In the genomic region with DNA sequence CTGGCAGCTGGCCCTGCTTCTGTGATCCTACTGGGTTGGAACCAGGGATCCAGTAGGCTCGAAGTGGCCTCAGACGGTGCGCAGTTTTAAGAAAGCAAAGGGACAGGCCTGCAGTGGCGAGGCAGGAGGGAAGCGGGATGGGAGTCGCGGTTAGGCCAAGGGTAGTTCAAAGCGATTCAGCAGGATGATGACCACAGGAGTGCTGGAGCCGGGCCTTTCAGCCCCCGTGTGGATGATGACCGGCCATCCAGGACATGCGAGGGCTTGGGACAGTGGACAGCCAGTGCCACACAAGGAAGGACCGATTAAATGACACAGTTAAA, we compare ENCODE assay signal across 1 cellular context.
A peak's percentile ranks its signal among the peaks of the same experiment; 100 is the strongest.
TF ChIP-seq lines count a peak whose summit lies in the region.

No MANE protein-coding gene starts in this region.

TF ChIP-seq in HepG2, 621 proteins besides CTCF, POLR2A, EP300 and RAD21 (continued from another document and continues in another):
- TF ChIP-seq, protein P1, sequence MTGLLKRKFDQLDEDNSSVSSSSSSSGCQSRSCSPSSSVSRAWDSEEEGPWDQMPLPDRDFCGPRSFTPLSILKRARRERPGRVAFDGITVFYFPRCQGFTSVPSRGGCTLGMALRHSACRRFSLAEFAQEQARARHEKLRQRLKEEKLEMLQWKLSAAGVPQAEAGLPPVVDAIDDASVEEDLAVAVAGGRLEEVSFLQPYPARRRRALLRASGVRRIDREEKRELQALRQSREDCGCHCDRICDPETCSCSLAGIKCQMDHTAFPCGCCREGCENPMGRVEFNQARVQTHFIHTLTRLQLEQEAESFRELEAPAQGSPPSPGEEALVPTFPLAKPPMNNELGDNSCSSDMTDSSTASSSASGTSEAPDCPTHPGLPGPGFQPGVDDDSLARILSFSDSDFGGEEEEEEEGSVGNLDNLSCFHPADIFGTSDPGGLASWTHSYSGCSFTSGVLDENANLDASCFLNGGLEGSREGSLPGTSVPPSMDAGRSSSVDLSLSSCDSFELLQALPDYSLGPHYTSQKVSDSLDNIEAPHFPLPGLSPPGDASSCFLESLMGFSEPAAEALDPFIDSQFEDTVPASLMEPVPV (CRISPR knock-in tag; IDR thresholded peaks at IDR 0.05) = no peak
- no peak for TF ChIP-seq KMT2A (CRISPR knock-in tag; IDR thresholded peaks at IDR 0.05)
- no peak for TF ChIP-seq ESRRA (CRISPR knock-in tag; IDR thresholded peaks at IDR 0.05; ENCODE audit: low read depth)
- no peak for TF ChIP-seq THAP11 (CRISPR knock-in tag; IDR thresholded peaks at IDR 0.05)
- no peak for TF ChIP-seq ARNTL (CRISPR knock-in tag; IDR thresholded peaks at IDR 0.05)
- TF ChIP-seq EEA1 (CRISPR knock-in tag; IDR thresholded peaks at IDR 0.05; ENCODE audit: borderline replicate concordance) = no peak
- TF ChIP-seq ZNF788 (CRISPR knock-in tag; IDR thresholded peaks at IDR 0.05; ENCODE audit: borderline replicate concordance) = 0 out of 2 replicates have a peak, but pooled peaks have one; percentile 8
- TF ChIP-seq ZNF350 (CRISPR knock-in tag; IDR thresholded peaks at IDR 0.05; ENCODE audit: borderline replicate concordance, low read depth) = no peak
- TF ChIP-seq, protein P2, sequence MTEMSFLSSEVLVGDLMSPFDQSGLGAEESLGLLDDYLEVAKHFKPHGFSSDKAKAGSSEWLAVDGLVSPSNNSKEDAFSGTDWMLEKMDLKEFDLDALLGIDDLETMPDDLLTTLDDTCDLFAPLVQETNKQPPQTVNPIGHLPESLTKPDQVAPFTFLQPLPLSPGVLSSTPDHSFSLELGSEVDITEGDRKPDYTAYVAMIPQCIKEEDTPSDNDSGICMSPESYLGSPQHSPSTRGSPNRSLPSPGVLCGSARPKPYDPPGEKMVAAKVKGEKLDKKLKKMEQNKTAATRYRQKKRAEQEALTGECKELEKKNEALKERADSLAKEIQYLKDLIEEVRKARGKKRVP (CRISPR knock-in tag; IDR thresholded peaks at IDR 0.05) = no peak
- no peak for TF ChIP-seq MEF2D (CRISPR knock-in tag; IDR thresholded peaks at IDR 0.05)
- TF ChIP-seq ZNF24 (IDR thresholded peaks at IDR 0.05) = no peak
- no peak for TF ChIP-seq TAF1 (CRISPR knock-in tag; IDR thresholded peaks at IDR 0.05)
- TF ChIP-seq ZNF567 (CRISPR knock-in tag; IDR thresholded peaks at IDR 0.05; ENCODE audit: borderline replicate concordance) = no peak
- TF ChIP-seq PCBP2 (optimal IDR thresholded peaks at IDR 0.05; ENCODE audit: low read depth, low read length, poor library complexity, severe bottlenecking) = no peak
- TF ChIP-seq ZFX (CRISPR knock-in tag; IDR thresholded peaks at IDR 0.05; ENCODE audit: low read depth) = peak; percentile 77; the same call in 1 of the 2 replicates
- no peak for TF ChIP-seq ZFP1 (CRISPR knock-in tag; IDR thresholded peaks at IDR 0.05)
- TF ChIP-seq PLRG1 (conservative IDR thresholded peaks at IDR 0.05) = no peak
- no peak for TF ChIP-seq MYNN (CRISPR knock-in tag; IDR thresholded peaks at IDR 0.05; ENCODE audit: low read depth)
- no peak for TF ChIP-seq STAT6 (CRISPR knock-in tag; IDR thresholded peaks at IDR 0.05; ENCODE audit: borderline replicate concordance)
- no peak for TF ChIP-seq ZNF891 (CRISPR knock-in tag; IDR thresholded peaks at IDR 0.05)
- no peak for TF ChIP-seq ZNF280B (CRISPR knock-in tag; IDR thresholded peaks at IDR 0.05; ENCODE audit: borderline replicate concordance)
- TF ChIP-seq ZBTB34 (CRISPR knock-in tag; IDR thresholded peaks at IDR 0.05) = no peak
- TF ChIP-seq U2AF2 (IDR thresholded peaks at IDR 0.05; ENCODE audit: low read depth, low read length) = no peak
- TF ChIP-seq, protein P3, sequence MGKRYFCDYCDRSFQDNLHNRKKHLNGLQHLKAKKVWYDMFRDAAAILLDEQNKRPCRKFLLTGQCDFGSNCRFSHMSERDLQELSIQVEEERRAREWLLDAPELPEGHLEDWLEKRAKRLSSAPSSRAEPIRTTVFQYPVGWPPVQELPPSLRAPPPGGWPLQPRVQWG (CRISPR knock-in tag; IDR thresholded peaks at IDR 0.05; ENCODE audit: borderline replicate concordance, low read depth) = no peak
- TF ChIP-seq U2AF1 (optimal IDR thresholded peaks at IDR 0.05; ENCODE audit: low read depth, low read length) = no peak
- TF ChIP-seq POGK (CRISPR knock-in tag; conservative IDR thresholded peaks at IDR 0.05) = no peak
- 0 out of 2 replicates have a peak, but pooled peaks have one; percentile 4 for TF ChIP-seq ZNF552 (CRISPR knock-in tag; IDR thresholded peaks at IDR 0.05; ENCODE audit: borderline replicate concordance)
- 0 out of 2 replicates have a peak, but pooled peaks have one; percentile 42 for TF ChIP-seq ZNF687 (CRISPR knock-in tag; IDR thresholded peaks at IDR 0.05)
- TF ChIP-seq MIXL1 (CRISPR knock-in tag; IDR thresholded peaks at IDR 0.05) = no peak
- no peak for TF ChIP-seq TMF1 (CRISPR knock-in tag; IDR thresholded peaks at IDR 0.05; ENCODE audit: low read depth)
- no peak for TF ChIP-seq ZNF607 (CRISPR knock-in tag; IDR thresholded peaks at IDR 0.05; ENCODE audit: borderline replicate concordance)
- TF ChIP-seq ZNF878 (CRISPR knock-in tag; IDR thresholded peaks at IDR 0.05) = no peak
- no peak for TF ChIP-seq CCDC6 (CRISPR knock-in tag; IDR thresholded peaks at IDR 0.05)
- no peak for TF ChIP-seq KAT8 (CRISPR knock-in tag; IDR thresholded peaks at IDR 0.05)
- no peak for TF ChIP-seq NCOA5 (CRISPR knock-in tag; IDR thresholded peaks at IDR 0.05)
- TF ChIP-seq SNAI1 (CRISPR knock-in tag; IDR thresholded peaks at IDR 0.05; ENCODE audit: borderline replicate concordance) = 0 out of 2 replicates have a peak, but pooled peaks have one; percentile 1
- peak; percentile 37; the same call in 1 of the 2 replicates for TF ChIP-seq ZNF550 (CRISPR knock-in tag; IDR thresholded peaks at IDR 0.05; ENCODE audit: borderline replicate concordance)
- 0 out of 2 replicates have a peak, but pooled peaks have one; percentile 78 for TF ChIP-seq FOXO4 (CRISPR knock-in tag; conservative IDR thresholded peaks at IDR 0.05)
- no peak for TF ChIP-seq HES4 (CRISPR knock-in tag; IDR thresholded peaks at IDR 0.05; ENCODE audit: borderline replicate concordance)
- TF ChIP-seq KDM1A (CRISPR knock-in tag; IDR thresholded peaks at IDR 0.05) = no peak
- no peak for TF ChIP-seq ZSCAN20 (CRISPR knock-in tag; IDR thresholded peaks at IDR 0.05; ENCODE audit: borderline replicate concordance)
- peak; percentile 4; the same call in 1 of the 2 replicates for TF ChIP-seq GATAD2A (CRISPR knock-in tag; IDR thresholded peaks at IDR 0.05)
- TF ChIP-seq ZFP62 (CRISPR knock-in tag; IDR thresholded peaks at IDR 0.05) = no peak
- TF ChIP-seq, protein P4, sequence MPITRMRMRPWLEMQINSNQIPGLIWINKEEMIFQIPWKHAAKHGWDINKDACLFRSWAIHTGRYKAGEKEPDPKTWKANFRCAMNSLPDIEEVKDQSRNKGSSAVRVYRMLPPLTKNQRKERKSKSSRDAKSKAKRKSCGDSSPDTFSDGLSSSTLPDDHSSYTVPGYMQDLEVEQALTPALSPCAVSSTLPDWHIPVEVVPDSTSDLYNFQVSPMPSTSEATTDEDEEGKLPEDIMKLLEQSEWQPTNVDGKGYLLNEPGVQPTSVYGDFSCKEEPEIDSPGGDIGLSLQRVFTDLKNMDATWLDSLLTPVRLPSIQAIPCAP (CRISPR knock-in tag; IDR thresholded peaks at IDR 0.05; ENCODE audit: low read depth) = no peak
- no peak for TF ChIP-seq PAWR (CRISPR knock-in tag; IDR thresholded peaks at IDR 0.05; ENCODE audit: borderline replicate concordance)
- 0 out of 2 replicates have a peak, but pooled peaks have one; percentile 31 for TF ChIP-seq STAT5B (CRISPR knock-in tag; IDR thresholded peaks at IDR 0.05)
- 0 out of 2 replicates have a peak, but pooled peaks have one; percentile 50 for TF ChIP-seq ZSCAN25 (CRISPR knock-in tag; IDR thresholded peaks at IDR 0.05)
- no peak for TF ChIP-seq ZNF780A (CRISPR knock-in tag; IDR thresholded peaks at IDR 0.05)
- TF ChIP-seq RFX1 (IDR thresholded peaks at IDR 0.05) = no peak
- no peak for TF ChIP-seq ZNF724P (CRISPR knock-in tag; IDR thresholded peaks at IDR 0.05; ENCODE audit: borderline replicate concordance)
